23 cellular contexts compared by ENCODE assay signal in the genomic region with DNA sequence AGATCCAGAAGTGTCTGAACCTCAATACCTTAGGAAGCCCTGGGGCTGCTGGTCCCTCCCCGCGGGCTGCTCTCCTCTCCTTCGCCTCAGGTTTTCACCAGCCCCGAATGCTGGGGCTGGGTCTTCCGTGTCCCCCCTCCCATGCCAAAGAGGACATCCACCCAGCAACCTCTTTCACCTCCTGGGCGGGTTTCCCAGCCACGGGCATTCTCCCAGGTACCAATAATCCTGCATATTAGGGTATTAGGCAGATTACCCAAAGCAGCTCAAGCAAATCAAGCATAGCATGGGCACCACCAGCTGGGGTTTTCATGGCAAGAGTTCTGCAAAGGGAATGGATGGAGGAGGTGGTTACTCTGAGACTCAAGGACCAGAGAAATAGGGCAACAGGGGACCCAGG.
"Had no signal": no experiment of that assay in that cellular context is flagged by ENCODE, and none has a peak within 500 bp of the region (broad histone marks: within the 10 kb centered on the region; RNA-seq: fewer than 3 reads in every experiment).

No MANE protein-coding gene starts in this region.

- H3K27me3 Mint-ChIP-seq: activated naive CD8-positive, alpha-beta T cell treated with anti-CD3 and anti-CD28 coated beads for 36 hours had no signal

- H3K36me3 Mint-ChIP-seq: activated naive CD8-positive, alpha-beta T cell treated with anti-CD3 and anti-CD28 coated beads for 36 hours; natural killer cell treated with Interleukin-12 subunit alpha and Interleukin-12 subunit beta and Interleukin-15 and Interleukin-18, amount 100 ng/mL, for 72 hours had no signal

- H3K4me3 Mint-ChIP-seq: activated naive CD8-positive, alpha-beta T cell treated with anti-CD3 and anti-CD28 coated beads for 36 hours; activated T-cell treated with anti-CD3 and anti-CD28 coated beads, Interleukin-2, amount 50 U/mL, for 4 hours; dendritic cell treated with granulocyte-macrophage colony-stimulating factor and Interleukin-4, amounts not matched to agents 40 ng/mL and 50 ng/mL, for 4 days; natural killer cell treated with Interleukin-12 subunit alpha and Interleukin-12 subunit beta and Interleukin-15 and Interleukin-18, amount 100 ng/mL, for 72 hours had no signal

- H3K4me3 ChIP-seq: cardiac muscle cell, pancreas, psoas muscle, tibial nerve had no signal

- H3K9me3 Mint-ChIP-seq: activated naive CD8-positive, alpha-beta T cell treated with anti-CD3 and anti-CD28 coated beads for 36 hours; activated T-cell treated with anti-CD3 and anti-CD28 coated beads, Interleukin-2, amount 50 U/mL, for 4 hours; activated T-helper 2 cell treated with anti-CD3 and anti-CD28 coated beads, Interferon-gamma antibody, Interleukin-2, Interleukin-4, amounts not matched to agents 10 μg/mL and 5 μg/mL and 100 μg/mL, durations not matched to agents 14 hours and 24 hours and 36 hours; dendritic cell treated with granulocyte-macrophage colony-stimulating factor and Interleukin-4, amounts not matched to agents 40 ng/mL and 50 ng/mL, for 4 days; natural killer cell treated with Interleukin-12 subunit alpha and Interleukin-12 subunit beta and Interleukin-15 and Interleukin-18, amount 100 ng/mL, for 72 hours had no signal

- H3K9me3 ChIP-seq: pancreas, psoas muscle, tibial nerve had no signal

- ATAC-seq: activated T-cell treated with anti-CD3 and anti-CD28 coated beads, Interleukin-2, amount 50 U/mL, for 4 hours; left ventricle myocardium superior; natural killer cell treated with Interleukin-12 subunit alpha and Interleukin-12 subunit beta and Interleukin-15 and Interleukin-18, amount 100 ng/mL, for 72 hours; psoas muscle; right cardiac atrium; stimulated activated naive CD8-positive, alpha-beta T cell treated with anti-CD3 and anti-CD28 coated beads, Interleukin-15, Interleukin-2, amounts not matched to agents 100 U/mL and 50 U/mL, for 24 hours had no signal

- DNase-seq: activated CD4-positive, alpha-beta T cell treated with anti-CD3 and anti-CD28 coated beads for 4 hours; activated CD4-positive, alpha-beta T cell treated with anti-CD3 and anti-CD28 coated beads, Interleukin-2, amount 50 U/mL, for 48 hours; activated CD4-positive, CD25-positive, alpha-beta regulatory T cell; activated CD8-positive, alpha-beta memory T cell treated with anti-CD3 and anti-CD28 coated beads, Interleukin-2, amount 50 U/mL, for 48 hours; activated naive CD4-positive, alpha-beta T cell treated with Interleukin-2 at 50 U/mL for 16 hours; activated naive CD8-positive, alpha-beta T cell treated with anti-CD3 and anti-CD28 coated beads for 36 hours; activated T-cell treated with anti-CD3 and anti-CD28 coated beads, Interleukin-2, amount 50 U/mL, for 4 hours; effector CD8-positive, alpha-beta T cell; head of caudate nucleus; left ventricle myocardium superior; midbrain; pancreas; psoas muscle; right cardiac atrium; stimulated activated CD4-positive, alpha-beta T cell treated with anti-CD3 and anti-CD28 coated beads, Interleukin-12 subunit alpha, Interleukin-12 subunit beta, amount 100 ng/mL, for 4 hours; stimulated activated CD4-positive, alpha-beta T cell treated with anti-CD3 and anti-CD28 coated beads, Interleukin-4, amount 100 ng/mL, for 4 hours; stimulated activated naive CD8-positive, alpha-beta T cell treated with anti-CD3 and anti-CD28 coated beads, Interleukin-15, Interleukin-2, amounts not matched to agents 100 U/mL and 50 U/mL, for 24 hours; T1000 had no signal

- H3K27ac Mint-ChIP-seq: activated naive CD8-positive, alpha-beta T cell treated with anti-CD3 and anti-CD28 coated beads for 36 hours; activated T-helper 2 cell treated with anti-CD3 and anti-CD28 coated beads, Interferon-gamma antibody, Interleukin-2, Interleukin-4, amounts not matched to agents 10 μg/mL and 5 μg/mL and 100 μg/mL, durations not matched to agents 14 hours and 24 hours and 36 hours; dendritic cell treated with granulocyte-macrophage colony-stimulating factor and Interleukin-4, amounts not matched to agents 40 ng/mL and 50 ng/mL, for 4 days; natural killer cell treated with Interleukin-12 subunit alpha and Interleukin-12 subunit beta and Interleukin-15 and Interleukin-18, amount 100 ng/mL, for 72 hours had no signal

- H3K27me3 ChIP-seq: pancreas, tibial nerve had no signal

- H3K27ac ChIP-seq: cardiac muscle cell, psoas muscle, tibial nerve had no signal

- H3K36me3 ChIP-seq: cardiac muscle cell, pancreas, tibial nerve had no signal

- H3K4me1 Mint-ChIP-seq: activated naive CD8-positive, alpha-beta T cell treated with anti-CD3 and anti-CD28 coated beads for 36 hours had no signal
